In genomic region chr3:87186631-87187159, GRCh38 we compare ENCODE assay signal across 2 cellular contexts.
TF ChIP-seq lines count a peak whose summit lies in the region.

No MANE protein-coding gene starts in this region.

TF ChIP-seq in A549, 52 proteins besides CTCF, POLR2A, EP300 and RAD21 (continued from another document):
- TF ChIP-seq KDM5A (IDR thresholded peaks at IDR 0.05) = no peak
- no peak for TF ChIP-seq ZSCAN20 (CRISPR knock-in tag; IDR thresholded peaks at IDR 0.05)
- no peak for TF ChIP-seq MAZ (IDR thresholded peaks at IDR 0.05; ENCODE audit: borderline replicate concordance, low read depth, low read length)
- no peak for TF ChIP-seq MAFK (IDR thresholded peaks at IDR 0.05; ENCODE audit: partially characterized antibody)
- TF ChIP-seq, protein P1, sequence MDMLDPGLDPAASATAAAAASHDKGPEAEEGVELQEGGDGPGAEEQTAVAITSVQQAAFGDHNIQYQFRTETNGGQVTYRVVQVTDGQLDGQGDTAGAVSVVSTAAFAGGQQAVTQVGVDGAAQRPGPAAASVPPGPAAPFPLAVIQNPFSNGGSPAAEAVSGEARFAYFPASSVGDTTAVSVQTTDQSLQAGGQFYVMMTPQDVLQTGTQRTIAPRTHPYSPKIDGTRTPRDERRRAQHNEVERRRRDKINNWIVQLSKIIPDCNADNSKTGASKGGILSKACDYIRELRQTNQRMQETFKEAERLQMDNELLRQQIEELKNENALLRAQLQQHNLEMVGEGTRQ (IDR thresholded peaks at IDR 0.05) = no peak
- no peak for TF ChIP-seq EHF (CRISPR knock-in tag; IDR thresholded peaks at IDR 0.05)
TF ChIP-seq in A549: peak in this region for 0.

TF ChIP-seq in H1, 55 proteins besides CTCF, POLR2A, EP300 and RAD21 (continued from another document):
- TF ChIP-seq JUND (IDR thresholded peaks at IDR 0.05; ENCODE audit: low read length) = no peak
- no peak for TF ChIP-seq KDM5A (IDR thresholded peaks at IDR 0.05; ENCODE audit: low read length)
- no peak for TF ChIP-seq PHF8 (conservative IDR thresholded peaks at IDR 0.05; ENCODE audit: low read depth, low read length)
- no peak for TF ChIP-seq SP4 (IDR thresholded peaks at IDR 0.05; ENCODE audit: low read length)
- TF ChIP-seq NRF1 (IDR thresholded peaks at IDR 0.05; ENCODE audit: low read depth, low read length) = no peak
- TF ChIP-seq TAF1 (IDR thresholded peaks at IDR 0.05; ENCODE audit: low read depth, low read length) = no peak
- no peak for TF ChIP-seq TBP (IDR thresholded peaks at IDR 0.05; ENCODE audit: low read depth, low read length)
